Comparison of ENCODE assay signal across 13 cellular contexts in genomic region chr6:112694986-112695385, GRCh38.
"Had no signal": no experiment of that assay in that cellular context is flagged by ENCODE, and none has a peak within 500 bp of the region (broad histone marks: within the 10 kb centered on the region; RNA-seq: fewer than 3 reads in every experiment).

No MANE protein-coding gene starts in this region.

- DNase-seq: activated CD4-positive, alpha-beta memory T cell treated with anti-CD3 and anti-CD28 coated beads for 36 hours; activated CD4-positive, CD25-positive, alpha-beta regulatory T cell treated with anti-CD3 and anti-CD28 coated beads, Interleukin-2, amount 50 U/mL, for 72 hours; activated gamma-delta T cell; activated T-cell treated with anti-CD3 and anti-CD28 coated beads, Interleukin-2, amount 50 U/mL, for 48 hours; amygdala; cortex of kidney; left cardiac atrium; mesenchymal stem cell; retina; stimulated activated CD4-positive, alpha-beta T cell treated with anti-CD3 and anti-CD28 coated beads, Interleukin-15, amount 100 ng/mL, for 24 hours; stimulated activated CD4-positive, alpha-beta T cell treated with anti-CD3 and anti-CD28 coated beads, Interleukin-4, amount 100 ng/mL, for 24 hours; stimulated activated naive CD8-positive, alpha-beta T cell treated with anti-CD3 and anti-CD28 coated beads, Interleukin-15, amount 100 ng/mL, for 72 hours had no signal

- ATAC-seq: left cardiac atrium; natural killer cell treated with Interleukin-12 subunit alpha and Interleukin-12 subunit beta and Interleukin-15 and Interleukin-18, amount 100 ng/mL, for 72 hours; stimulated activated naive CD8-positive, alpha-beta T cell treated with anti-CD3 and anti-CD28 coated beads, Interleukin-15, amount 100 ng/mL, for 72 hours had no signal
